ENCODE assay signal across 8 cellular contexts in the genomic region with DNA sequence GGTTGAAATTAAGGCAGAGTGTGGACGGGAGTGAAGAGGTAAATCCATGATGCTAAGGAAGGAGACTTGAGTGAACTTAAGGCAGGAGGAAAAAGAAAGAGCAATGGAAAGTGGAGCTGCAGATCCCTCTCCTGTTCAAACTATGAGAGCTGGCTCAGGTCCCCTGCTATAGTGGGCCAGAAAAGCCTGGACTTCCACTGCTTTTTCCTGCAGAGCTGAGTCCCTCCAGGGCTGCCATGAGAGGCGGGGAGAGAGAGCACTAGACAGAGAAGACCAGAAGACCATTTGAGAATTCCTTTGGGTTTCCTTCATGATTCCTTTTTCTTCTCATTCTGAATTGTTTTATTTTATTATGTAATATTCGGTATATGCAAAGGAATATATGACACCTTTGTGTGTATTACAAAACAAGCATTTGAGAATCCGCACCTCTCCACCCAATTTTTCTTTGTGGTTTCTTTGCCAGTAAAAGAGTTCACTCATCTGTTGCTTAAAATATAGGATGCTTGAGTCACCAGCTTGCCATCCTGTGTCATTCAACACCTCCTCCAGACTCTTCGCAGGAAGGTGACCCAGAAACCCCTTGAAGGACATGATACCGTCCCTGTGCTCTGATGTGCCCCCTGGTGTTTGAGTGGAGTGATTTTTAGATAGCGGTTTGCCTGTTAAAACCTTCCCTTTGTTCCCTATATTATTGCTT. TPM values are rescaled to one million over a fixed set of nuclear protein-coding genes. Genes with fewer than 3 reads are reported as not detected.
DNase-seq lines count a peak whose midpoint lies in the region; ATAC-seq, FAIRE-seq and TF ChIP-seq lines count a peak whose summit lies in the region.

No MANE protein-coding gene starts in this region.

- peaks cover 3% of the 10 kb centered on the region for H3K79me1 ChIP-seq in trophoblast cell (ENCODE audit: low read length)

- H3K14ac ChIP-seq in trophoblast cell (ENCODE audit: low read length): no peak overlapping the region

- CTCF ChIA-PET in AG04449 (lab: Yijun Ruan, JAX): interaction anchor here (0.7 to 5.7 kb wide), 19 partner anchors 8 to 160 kb away, joined by 3 to 47 read pairs (median 4); partner anchors contain the start of gene SREBF2

- H3K79me2 ChIP-seq in trophoblast cell (ENCODE audit: control insufficient read depth, insufficient read depth, low read length, poor library complexity): peaks cover 14% of the 10 kb centered on the region

- H3K27me3 ChIP-seq in Peyer's patch: no peaks in the 10 kb centered on the region
- no peaks in the 10 kb centered on the region for H3K27me3 ChIP-seq in trophoblast cell (ENCODE audit: insufficient read depth, low read length)

- peak overlapping the region; percentile 76 for H3K4ac ChIP-seq in trophoblast cell (ENCODE audit: low read depth, low read length)

- FAIRE-seq in GM19239 (lab: Jason Lieb, UNC): peak; percentile 85

- TF ChIP-seq POLR2A in Peyer's patch (IDR thresholded peaks at IDR 0.05): no peak

- DNase-seq in AG04449 (ENCODE audit: low read depth, low spot score) (no peak), GM19239 (ENCODE audit: insufficient read length, low spot score) (no peak), Peyer's patch (peak in 2 of 3 donors; percentile 73 to 79), fibroblast of mammary gland (ENCODE audit: low read depth) (peak; percentile 84), trophoblast cell (peak; percentile 30 to 59), NCI-H2081 (lab: John Stamatoyannopoulos, UW) (no peak)
- DNase-seq in activated T-cell treated with anti-CD3 and anti-CD28 coated beads, Interleukin-2, amount 50 U/mL, for 4 hours: peak; percentile 73

- H3K9ac ChIP-seq in trophoblast cell (ENCODE audit: low read length): no peak overlapping the region

- peaks cover 11% of the 10 kb centered on the region for H3K36me3 Mint-ChIP-seq in activated T-cell treated with anti-CD3 and anti-CD28 coated beads, Interleukin-2, amount 50 U/mL, for 4 hours (ENCODE audit: insufficient read depth)

- no peak overlapping the region for H3K4me2 ChIP-seq in trophoblast cell (ENCODE audit: low read length)

- no peak overlapping the region for H2BK12ac ChIP-seq in trophoblast cell (ENCODE audit: low read length)

- ATAC-seq in activated T-cell treated with anti-CD3 and anti-CD28 coated beads, Interleukin-2, amount 50 U/mL, for 4 hours: peak; percentile 58 to 69
- no peak for ATAC-seq in GM18907 (IDR thresholded peaks at IDR 0.05; ENCODE audit: unreplicated experiment)

- no peak overlapping the region for H4K12ac ChIP-seq in trophoblast cell (ENCODE audit: low read depth, low read length)

- no CpG with 5 or more reads among the region's 7 CpGs for WGBS in trophoblast cell (ENCODE audit: extremely low coverage, insufficient coverage, insufficient read length)

- peaks cover 69% of the 10 kb centered on the region for H3K4me1 Mint-ChIP-seq in activated T-cell treated with anti-CD3 and anti-CD28 coated beads, Interleukin-2, amount 50 U/mL, for 4 hours (ENCODE audit: low read depth)

- H3K23ac ChIP-seq in trophoblast cell (ENCODE audit: low read length): no peak overlapping the region

- H3K4me3 Mint-ChIP-seq in activated T-cell treated with anti-CD3 and anti-CD28 coated beads, Interleukin-2, amount 50 U/mL, for 4 hours: peak overlapping the region; percentile 57

- H3K4me1 ChIP-seq in Peyer's patch: peaks cover 0 to 26% (median 12%) of the 10 kb centered on the region in 4 donors
- H3K4me1 ChIP-seq in trophoblast cell (ENCODE audit: control insufficient read depth in 1 of 2, insufficient read depth in 2 of 2, low read length in 2 of 2): peaks cover 3 to 6% of the 10 kb centered on the region in 2 experiments

- no peak overlapping the region for H2BK120ac ChIP-seq in trophoblast cell (ENCODE audit: insufficient read depth, low read length, poor library complexity)

- H2BK5ac ChIP-seq in trophoblast cell (ENCODE audit: low read depth, low read length, poor library complexity): no peak overlapping the region

- peak; percentile 51 for TF ChIP-seq CTCF in AG04449 (IDR thresholded peaks at IDR 0.05; ENCODE audit: insufficient read depth, low read length, missing control alignments)
- TF ChIP-seq CTCF in Peyer's patch (IDR thresholded peaks at IDR 0.05): peak; percentile 49 to 72 (median 55)
- TF ChIP-seq CTCF in fibroblast of mammary gland (conservative IDR thresholded peaks at IDR 0.05; ENCODE audit: control insufficient read depth, insufficient read depth, low read depth, low read length): peak; percentile 75

- H3K9me3 Mint-ChIP-seq in activated T-cell treated with anti-CD3 and anti-CD28 coated beads, Interleukin-2, amount 50 U/mL, for 4 hours: no peaks in the 10 kb centered on the region

- H3K4me3 ChIP-seq in AG04449 (ENCODE audit: low read depth, low read length) (no peak overlapping the region), Peyer's patch (no peak overlapping the region), fibroblast of mammary gland (ENCODE audit: control insufficient read depth, low read depth, low read length) (no peak overlapping the region), trophoblast cell (ENCODE audit: low read depth, low read length) (no peak overlapping the region)

- H3K9me3 ChIP-seq in Peyer's patch (no peaks in the 10 kb centered on the region), trophoblast cell (ENCODE audit: insufficient read depth, low read depth, low read length) (no peaks in the 10 kb centered on the region)

- no peaks in the 10 kb centered on the region for H3K36me3 ChIP-seq in Peyer's patch
- peaks cover 0 to 3% of the 10 kb centered on the region in 2 experiments for H3K36me3 ChIP-seq in trophoblast cell (ENCODE audit: control insufficient read depth in 1 of 2, insufficient read depth in 2 of 2, low read length in 2 of 2)

- no peaks in the 10 kb centered on the region for H3K27me3 Mint-ChIP-seq in activated T-cell treated with anti-CD3 and anti-CD28 coated beads, Interleukin-2, amount 50 U/mL, for 4 hours (ENCODE audit: low read depth)

- POLR2A ChIA-PET in AG04449 (lab: Yijun Ruan, JAX): no interaction called here

- H4K91ac ChIP-seq in trophoblast cell (ENCODE audit: low read depth, low read length): no peak overlapping the region

- no peak overlapping the region for H4K8ac ChIP-seq in trophoblast cell (ENCODE audit: low read depth, low read length)

- H3K27ac ChIP-seq in Peyer's patch (peak overlapping the region in 3 of 4 donors; percentile 28 to 65 (median 33)), trophoblast cell (ENCODE audit: low read depth, low read length) (no peak overlapping the region)

- no peak overlapping the region for H2AFZ ChIP-seq in trophoblast cell (ENCODE audit: insufficient read depth, low read length, poor library complexity)

- no peak overlapping the region for H2AK5ac ChIP-seq in trophoblast cell (ENCODE audit: low read length)

- peak overlapping the region; percentile 45 for H3K18ac ChIP-seq in trophoblast cell (ENCODE audit: low read length)

RNA-seq across cellular contexts. Expression of gene SREBF2, which starts 24.4 kb away (rescaled TPM):
- 100 to 1,000 TPM in 3 of 4 donors, 10 to 100 TPM in 1; 66.0 to 221 (median 144) TPM for total RNA-seq in Peyer's patch
- 100 to 1,000 TPM; 123 to 178 (median 155) TPM for total RNA-seq in activated T-cell treated with anti-CD3 and anti-CD28 coated beads, Interleukin-2, amount 50 U/mL, for 4 hours
- polyA plus RNA-seq in trophoblast cell (2013): 97.8 and 99.1 TPM in 2 replicates

RNA-seq across cellular contexts. Expression of gene CCDC134, which starts 56.8 kb away (rescaled TPM):
- 10 to 100 TPM in 2 of 4 donors, 1 to 10 TPM in 2; 8.1 to 20.6 (median 10.2) TPM for total RNA-seq in Peyer's patch
- total RNA-seq in activated T-cell treated with anti-CD3 and anti-CD28 coated beads, Interleukin-2, amount 50 U/mL, for 4 hours: 10 to 100 TPM; 16.0 to 20.2 (median 18.4) TPM
- polyA plus RNA-seq in trophoblast cell (2013): 5.6 and 5.9 TPM in 2 replicates

RNA-seq across cellular contexts. Expression of gene SHISA8, which starts 57.6 kb away (rescaled TPM):
- not detected for total RNA-seq in Peyer's patch
- total RNA-seq in activated T-cell treated with anti-CD3 and anti-CD28 coated beads, Interleukin-2, amount 50 U/mL, for 4 hours: 1 to 10 TPM; 3.9 to 5.6 (median 5.0) TPM
- 0.31 and 0.43 TPM in 2 replicates for polyA plus RNA-seq in trophoblast cell (2013)

Comparison
In these comparisons a context has a peak if more than half of its experiments do, and no peak if none do; other contexts are left out.
1. DNase-seq: peak in Peyer's patch (2 of 3), activated T-cell treated with anti-CD3 and anti-CD28 coated beads, Interleukin-2, amount 50 U/mL, for 4 hours (single experiment), fibroblast of mammary gland (single experiment) and trophoblast cell (2 of 2); none in AG04449 (single experiment), GM19239 (single experiment) and NCI-H2081 (0 of 2).
2. RNA of gene SHISA8, which starts 57.6 kb away (total RNA-seq): 3.9 to 5.6 TPM in activated T-cell treated with anti-CD3 and anti-CD28 coated beads, Interleukin-2, amount 50 U/mL, for 4 hours; not detected in Peyer's patch; every median in the first group is over 4 times any median in the second.
3. Peak in every context shown above with its lines, with median percentiles within 50 percentile points of each other: CTCF ChIP-seq.